Comparison of ENCODE assay signal across 17 cellular contexts in genomic region chr2:99971326-99971965, GRCh38.
DNase-seq lines count a peak whose midpoint lies in the region; ATAC-seq and TF ChIP-seq lines count a peak whose summit lies in the region.
"Had no signal": no experiment of that assay in that cellular context is flagged by ENCODE, and none has a peak within 500 bp of the region (broad histone marks: within the 10 kb centered on the region; RNA-seq: fewer than 3 reads in every experiment).

No MANE protein-coding gene starts in this region.

- H3K9ac ChIP-seq in mammary epithelial cell (ENCODE audit: insufficient read depth, low read length), result no peak overlapping the region

- H4K20me1 ChIP-seq in mammary epithelial cell (ENCODE audit: insufficient read depth, low read length), result no peaks in the 10 kb centered on the region

- H3K4me3 Mint-ChIP-seq in stimulated activated naive B cell treated with anti-CD40 and anti-IgM and Interleukin-4, amounts not matched to agents 10 μg/mL and 1 μg/mL and 100 μg/mL, for 72 hours, result peak overlapping the region in 1 of 2 donors; percentile 7
- no peak overlapping the region for H3K4me3 Mint-ChIP-seq in activated T-cell treated with anti-CD3 and anti-CD28 coated beads, Interleukin-2, amount 50 U/mL, for 4 hours
- H3K4me3 Mint-ChIP-seq: B cell; CD4-positive, alpha-beta memory T cell had no signal

- intact Hi-C loops in mammary epithelial cell (cut with micrococcal nuclease), result no loop called here

- no peak overlapping the region for H3K27ac ChIP-seq in mammary epithelial cell (ENCODE audit: insufficient read depth, low read depth, low read length)

- peaks cover 0 to 2% of the 10 kb centered on the region in 2 donors for H3K9me3 Mint-ChIP-seq in stimulated activated naive B cell treated with anti-CD40 and anti-IgM and Interleukin-4, amounts not matched to agents 10 μg/mL and 1 μg/mL and 100 μg/mL, for 72 hours
- H3K9me3 Mint-ChIP-seq in activated T-cell treated with anti-CD3 and anti-CD28 coated beads, Interleukin-2, amount 50 U/mL, for 4 hours, result no peaks in the 10 kb centered on the region

- TF ChIP-seq CTCF in mammary epithelial cell (conservative IDR thresholded peaks at IDR 0.05 in 1 of 2, IDR thresholded peaks at IDR 0.05 in 1 of 2; ENCODE audit: extremely low read depth in 1 of 2, insufficient read depth in 1 of 2, low read depth in 1 of 2, low read length in 2 of 2), result no peak

- no peaks in the 10 kb centered on the region for H3K27me3 Mint-ChIP-seq in stimulated activated naive B cell treated with anti-CD40 and anti-IgM and Interleukin-4, amounts not matched to agents 10 μg/mL and 1 μg/mL and 100 μg/mL, for 72 hours
- no peaks in the 10 kb centered on the region for H3K27me3 Mint-ChIP-seq in activated T-cell treated with anti-CD3 and anti-CD28 coated beads, Interleukin-2, amount 50 U/mL, for 4 hours (ENCODE audit: low read depth)
- H3K27me3 Mint-ChIP-seq: B cell had no signal

- H3K36me3 ChIP-seq in mammary epithelial cell (ENCODE audit: insufficient read depth, low read length), result no peaks in the 10 kb centered on the region
- H3K36me3 ChIP-seq: HAP-1 had no signal

- H2AFZ ChIP-seq in mammary epithelial cell (ENCODE audit: low read depth, low read length), result no peak overlapping the region

- peaks cover 56 to 69% of the 10 kb centered on the region in 2 donors for H3K36me3 Mint-ChIP-seq in stimulated activated naive B cell treated with anti-CD40 and anti-IgM and Interleukin-4, amounts not matched to agents 10 μg/mL and 1 μg/mL and 100 μg/mL, for 72 hours
- H3K36me3 Mint-ChIP-seq in activated T-cell treated with anti-CD3 and anti-CD28 coated beads, Interleukin-2, amount 50 U/mL, for 4 hours (ENCODE audit: insufficient read depth), result peaks cover 2% of the 10 kb centered on the region
- H3K36me3 Mint-ChIP-seq: CD4-positive, alpha-beta memory T cell had no signal

- CTCF ChIA-PET in mammary epithelial cell (lab: Charles Lee; ENCODE audit: low non-redundant PET), result no interaction called here

- in situ Hi-C loops in mammary epithelial cell (cut with MboI; ENCODE audit: low sequenced_read_pairs in 2 of 2), result no loop called here

- H3K27me3 ChIP-seq in mammary epithelial cell (ENCODE audit: insufficient read depth, low read length), result no peaks in the 10 kb centered on the region

- H3K4me2 ChIP-seq in mammary epithelial cell (ENCODE audit: insufficient read depth, low read depth, low read length), result peak overlapping the region; percentile 28

- no peak for ATAC-seq in stimulated activated naive B cell treated with anti-CD40 and anti-IgM and Interleukin-4, amounts not matched to agents 10 μg/mL and 1 μg/mL and 100 μg/mL, for 72 hours (replicated peaks)
- no peak for ATAC-seq in GM18517 (IDR thresholded peaks at IDR 0.05; ENCODE audit: unreplicated experiment)
- ATAC-seq in activated T-cell treated with anti-CD3 and anti-CD28 coated beads, Interleukin-2, amount 50 U/mL, for 4 hours, result no peak
- ATAC-seq: Panc1, SK-N-SH treated with all-trans-retinoic acid at 6 μM for 48 hours had no signal

- peak overlapping the region; percentile 56 for H3K27ac Mint-ChIP-seq in stimulated activated naive B cell treated with anti-CD40 and anti-IgM and Interleukin-4, amounts not matched to agents 10 μg/mL and 1 μg/mL and 100 μg/mL, for 72 hours
- H3K27ac Mint-ChIP-seq: CD4-positive, alpha-beta memory T cell had no signal

- WGBS in mammary epithelial cell (ENCODE audit: low coverage, missing lambda C conversion rate), result 44% methylated on average over 3 of the region's 3 CpGs

- peak; percentile 26 for DNase-seq in ELR (ENCODE audit: low read depth)
- peak; percentile 22 for DNase-seq in NCI-H69 (lab: John Stamatoyannopoulos, UW)
- DNase-seq in mammary epithelial cell, result no peak
- no peak for DNase-seq in stimulated activated naive B cell treated with anti-CD40 and anti-IgM and Interleukin-4, amounts not matched to agents 10 μg/mL and 1 μg/mL and 100 μg/mL, for 72 hours
- DNase-seq in iPS-NIHi11 (ENCODE audit: low spot score), result no peak
- DNase-seq in activated T-cell treated with anti-CD3 and anti-CD28 coated beads, Interleukin-2, amount 50 U/mL, for 4 hours, result no peak
- DNase-seq: CD4-positive, alpha-beta memory T cell; Kasumi-1; NCI-H1436 treated with DMSO at 0.1 percent for 48 hours; NCI-H2107; NCI-H345; SHP77 had no signal

- no peaks in the 10 kb centered on the region for H3K9me3 ChIP-seq in mammary epithelial cell (replicated peaks; ENCODE audit: insufficient read depth, low read length)
- H3K9me3 ChIP-seq: HAP-1 had no signal

- H3K4me3 ChIP-seq in mammary epithelial cell (replicated peaks in 1 of 3; ENCODE audit: insufficient read depth in 1 of 3, low read depth in 2 of 3, low read length in 3 of 3), result no peak overlapping the region
- H3K4me3 ChIP-seq: HAP-1 had no signal

- dilution Hi-C loops in mammary epithelial cell (cut with HindIII; ENCODE audit: low sequenced_read_pairs), result loop anchor here (5.0 kb wide), 1 partner anchor 44 kb away; no protein-coding TSS in a partner anchor

- H3K4me1 ChIP-seq in mammary epithelial cell (ENCODE audit: insufficient read depth, low read length), result peaks cover 24% of the 10 kb centered on the region
- H3K4me1 ChIP-seq: HAP-1 had no signal

- BruUV-seq in mammary epithelial cell (replicated peaks; lab: Mats Ljungman, UMichigan), result no TSS peak

- H3K79me2 ChIP-seq in mammary epithelial cell (ENCODE audit: insufficient read depth, low read length), result no peaks in the 10 kb centered on the region

- H3K4me1 Mint-ChIP-seq in stimulated activated naive B cell treated with anti-CD40 and anti-IgM and Interleukin-4, amounts not matched to agents 10 μg/mL and 1 μg/mL and 100 μg/mL, for 72 hours, result peaks cover 45 to 67% of the 10 kb centered on the region in 2 donors
- H3K4me1 Mint-ChIP-seq in activated T-cell treated with anti-CD3 and anti-CD28 coated beads, Interleukin-2, amount 50 U/mL, for 4 hours (ENCODE audit: low read depth), result no peaks in the 10 kb centered on the region
- H3K4me1 Mint-ChIP-seq: CD4-positive, alpha-beta memory T cell had no signal

Comparison
In these comparisons a context has a peak if more than half of its experiments do, and no peak if none do; other contexts are left out.
1. DNase-seq: peak in ELR (single experiment) and NCI-H69 (single experiment); none in mammary epithelial cell (single experiment), stimulated activated naive B cell treated with anti-CD40 and anti-IgM and Interleukin-4, amounts not matched to agents 10 μg/mL and 1 μg/mL and 100 μg/mL, for 72 hours (single experiment), iPS-NIHi11 (single experiment) and activated T-cell treated with anti-CD3 and anti-CD28 coated beads, Interleukin-2, amount 50 U/mL, for 4 hours (single experiment).